ENCODE assay signal across 10 cellular contexts in the genomic region with DNA sequence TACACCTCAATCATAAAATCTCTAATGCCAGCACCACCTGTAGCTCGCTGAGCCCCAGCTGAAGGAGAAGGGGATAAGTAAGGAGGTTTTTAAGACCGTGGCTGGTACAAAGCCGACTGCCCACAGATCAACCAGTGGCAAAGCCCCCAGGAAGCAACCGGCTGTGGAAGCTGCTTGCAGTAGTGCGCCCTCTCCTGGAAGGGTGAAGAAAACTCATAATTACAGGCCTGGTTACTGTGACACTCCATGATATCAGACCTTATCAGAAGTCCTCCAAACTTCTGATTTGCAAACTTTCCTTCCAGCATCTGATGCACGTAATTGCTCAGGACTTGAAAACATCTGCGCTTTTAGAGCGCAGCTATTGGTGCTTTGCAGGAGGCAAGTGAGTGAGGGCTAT.
DNase-seq lines count a peak whose midpoint lies in the region; ATAC-seq and TF ChIP-seq lines count a peak whose summit lies in the region.
"Had no signal": no experiment of that assay in that cellular context is flagged by ENCODE, and none has a peak within 500 bp of the region (broad histone marks: within the 10 kb centered on the region; RNA-seq: fewer than 3 reads in every experiment).

No MANE protein-coding gene starts in this region.

- H3K36me3 ChIP-seq in RWPE2 (ENCODE audit: low read depth): no peaks in the 10 kb centered on the region

- no peak overlapping the region for H3K4me3 ChIP-seq in RWPE2 (ENCODE audit: severe bottlenecking)

- in situ Hi-C loops in GM13977 (cut with MboI; ENCODE audit: low pct_unique_long_range_greater_than_20kb, low sequenced_read_pairs, unreplicated experiment): loop anchor here (10.0 kb wide), 1 partner anchor 147 kb away; no protein-coding TSS in a partner anchor

- no peaks in the 10 kb centered on the region for H3K27me3 ChIP-seq in RWPE2 (ENCODE audit: insufficient read depth, poor library complexity, severe bottlenecking)

- peak; percentile 4 for DNase-seq in COLO668 (lab: John Stamatoyannopoulos, UW; ENCODE audit: unreplicated experiment)
- DNase-seq in GM13977 (ENCODE audit: low spot score): no peak
- DNase-seq in RWPE2 (ENCODE audit: low spot score): no peak
- DNase-seq in iPS-NIHi7 (ENCODE audit: extremely low spot score): peak; percentile 59
- DNase-seq in T-helper 9 cell: no peak
- no peak for DNase-seq in DMS114 treated with DMSO at 0.1 percent for 48 hours (lab: John Stamatoyannopoulos, UW; ENCODE audit: unreplicated experiment)
- DNase-seq in GM19238 (ENCODE audit: insufficient read length, low spot score): no peak
- DNase-seq: NCI-H146; SHP77 treated with DMSO at 0.1 percent for 48 hours; stimulated activated naive B cell treated with anti-CD40 and anti-IgM and Interleukin-4, amounts not matched to agents 10 μg/mL and 1 μg/mL and 100 μg/mL, for 72 hours had no signal

- TF ChIP-seq CTCF in GM13977 (IDR thresholded peaks at IDR 0.05; ENCODE audit: extremely low read depth, insufficient read depth, missing control alignments): peak; percentile 29
- peak; percentile 64 for TF ChIP-seq CTCF in RWPE2 (IDR thresholded peaks at IDR 0.05; ENCODE audit: poor library complexity, severe bottlenecking)

- H3K27ac ChIP-seq in RWPE2 (ENCODE audit: poor library complexity, severe bottlenecking): no peak overlapping the region

- no peaks in the 10 kb centered on the region for H3K9me3 ChIP-seq in RWPE2 (ENCODE audit: severe bottlenecking)

- no peak for ATAC-seq in RWPE2 (ENCODE audit: low read depth)
- ATAC-seq: stimulated activated naive B cell treated with anti-CD40 and anti-IgM and Interleukin-4, amounts not matched to agents 10 μg/mL and 1 μg/mL and 100 μg/mL, for 72 hours had no signal

- H3K4me1 ChIP-seq in RWPE2 (ENCODE audit: insufficient read depth, poor library complexity, severe bottlenecking): no peaks in the 10 kb centered on the region

Comparison
In these comparisons a context has a peak if more than half of its experiments do, and no peak if none do; other contexts are left out.
1. DNase-seq: peak in COLO668 (single experiment) and iPS-NIHi7 (single experiment); none in GM13977 (single experiment), RWPE2 (single experiment), T-helper 9 cell (single experiment), DMS114 treated with DMSO at 0.1 percent for 48 hours (single experiment) and GM19238 (single experiment).